Comparison of ENCODE assay signal across 10 cellular contexts in the genomic region with DNA sequence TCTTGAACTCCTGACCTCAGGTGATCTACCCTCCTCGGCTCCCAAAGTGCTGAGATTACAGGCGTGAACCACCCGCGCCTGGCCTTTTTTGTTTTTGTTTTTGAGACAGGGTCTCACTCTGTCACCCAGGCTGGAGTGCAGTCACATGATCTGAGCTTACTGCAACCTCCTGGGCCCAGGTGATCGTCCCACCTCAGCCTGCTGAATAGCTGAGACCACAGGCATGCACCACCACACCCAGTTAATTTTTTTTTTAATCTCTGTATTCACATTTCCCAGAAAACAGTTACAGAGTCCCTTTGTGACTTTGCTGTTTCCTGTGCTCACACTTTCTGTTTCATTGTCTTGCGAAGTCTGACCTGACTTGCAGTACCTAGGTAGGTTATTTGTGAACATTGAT. TPM values are rescaled to one million over a fixed set of nuclear protein-coding genes. Genes with fewer than 3 reads are reported as not detected.
DNase-seq lines count a peak whose midpoint lies in the region; ATAC-seq and TF ChIP-seq lines count a peak whose summit lies in the region.
"Had no signal": no experiment of that assay in that cellular context is flagged by ENCODE, and none has a peak within 500 bp of the region (broad histone marks: within the 10 kb centered on the region; RNA-seq: fewer than 3 reads in every experiment).

No MANE protein-coding gene starts in this region.

- ATAC-seq in T-helper 17 cell (peak; percentile 31), GM21529 (IDR thresholded peaks at IDR 0.05; ENCODE audit: unreplicated experiment) (no peak), GM18498 (IDR thresholded peaks at IDR 0.05; ENCODE audit: unreplicated experiment) (no peak), HG02970 (IDR thresholded peaks at IDR 0.05; ENCODE audit: low FRiP score, unreplicated experiment) (no peak)

- H3K36me3 Mint-ChIP-seq in T-helper 17 cell (ENCODE audit: low read depth) (peaks cover 6% of the 10 kb centered on the region), neural crest cell (ENCODE audit: low read depth) (peaks cover 3% of the 10 kb centered on the region)

- H4K20me1 ChIP-seq in BLaER1, result no peaks in the 10 kb centered on the region

- H3K36me3 ChIP-seq in BLaER1, result peaks cover 32% of the 10 kb centered on the region

- H3K4me3 ChIP-seq in BLaER1, result no peak overlapping the region

- no peaks in the 10 kb centered on the region for H3K27me3 ChIP-seq in BLaER1

- no peaks in the 10 kb centered on the region for H3K27me3 Mint-ChIP-seq in T-helper 17 cell
- H3K27me3 Mint-ChIP-seq in neural crest cell (ENCODE audit: low read depth), result peaks cover 4% of the 10 kb centered on the region

- H3K4me2 ChIP-seq in BLaER1, result peak overlapping the region; percentile 1; the same call in 1 of the 2 replicates

- H3K9me3 Mint-ChIP-seq in neural crest cell, result no peaks in the 10 kb centered on the region

- peak overlapping the region; percentile 95 for H3K27ac Mint-ChIP-seq in T-helper 17 cell
- H3K27ac Mint-ChIP-seq in neural crest cell (ENCODE audit: unreplicated experiment), result no peak overlapping the region

- TF ChIP-seq CTCF in neural crest cell (conservative IDR thresholded peaks at IDR 0.05), result no peak

- peaks cover 33% of the 10 kb centered on the region for H3K4me1 ChIP-seq in BLaER1

- no peak overlapping the region for H3K27ac ChIP-seq in BLaER1

- peak overlapping the region; percentile 77 for H3K4me3 Mint-ChIP-seq in T-helper 17 cell
- H3K4me3 Mint-ChIP-seq in neural crest cell, result peak overlapping the region; percentile 69

- H3K9me3 ChIP-seq in BLaER1 (no peaks in the 10 kb centered on the region), T-helper 17 cell (ENCODE audit: control insufficient read depth, low read length, poor library complexity, severe bottlenecking) (no peaks in the 10 kb centered on the region)

- peaks cover 41% of the 10 kb centered on the region for H3K4me1 Mint-ChIP-seq in T-helper 17 cell
- peaks cover 24% of the 10 kb centered on the region for H3K4me1 Mint-ChIP-seq in neural crest cell

- H3K9ac ChIP-seq in BLaER1, result no peak overlapping the region

- no peak for DNase-seq in T-helper 17 cell
- DNase-seq in activated gamma-delta T cell treated with anti-CD3 and anti-CD28 coated beads, Interleukin-2, amount 50 U/mL, for 16 hours (ENCODE audit: low read depth), result peak; percentile 13
- no peak for DNase-seq in neural crest cell (ENCODE audit: low read depth, low spot score)
- DNase-seq in COLO668 (lab: John Stamatoyannopoulos, UW; ENCODE audit: unreplicated experiment), result no peak
- DNase-seq: ACHN had no signal

RNA-seq across cellular contexts. Expression of a gene that starts 2.7 kb away (rescaled TPM):
- total RNA-seq in T-helper 17 cell (10 to 100 TPM; 10.7 to 19.0 TPM), neural crest cell (30.7 and 33.8 TPM in 2 replicates)

RNA-seq across cellular contexts. Expression of a gene that starts 8.2 kb away (rescaled TPM):
- not detected for total RNA-seq in T-helper 17 cell
- total RNA-seq in neural crest cell, result not detected in 2 replicates
- total RNA-seq: dermis microvascular lymphatic vessel endothelial cell had no signal
